16 cellular contexts compared by ENCODE assay signal in the genomic region with DNA sequence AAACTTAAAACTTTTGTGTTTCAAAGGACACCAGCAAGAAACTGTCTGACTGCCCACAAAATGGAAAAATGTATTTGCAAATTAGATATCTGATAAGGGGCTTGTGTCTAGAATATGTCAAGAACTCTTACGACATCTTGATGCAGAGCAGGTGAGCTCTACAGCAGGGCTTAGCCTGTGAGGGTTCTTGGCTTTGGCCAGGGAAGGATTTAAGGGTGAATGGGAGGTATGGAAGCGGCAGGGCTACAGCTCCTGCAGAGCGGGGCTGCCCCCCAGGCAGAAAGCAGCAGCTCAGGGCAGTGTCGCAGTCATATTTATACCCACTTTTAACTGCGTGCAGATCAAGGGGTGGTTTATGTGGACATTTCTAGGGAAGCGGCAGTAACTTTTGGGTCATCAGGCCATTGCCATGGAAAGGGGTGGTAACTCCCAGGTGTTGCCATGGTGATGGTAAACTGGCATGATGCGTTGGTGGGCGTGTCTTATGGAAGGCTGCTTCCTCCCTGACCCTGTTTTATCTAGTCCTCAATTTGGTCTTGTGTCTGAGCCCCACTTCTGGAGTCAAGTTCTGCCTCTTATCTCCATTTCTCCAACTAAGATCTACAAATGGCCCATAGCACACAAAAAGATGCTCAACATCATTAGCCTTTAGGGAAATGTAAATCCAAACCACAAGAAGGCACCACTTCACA. TPM values are rescaled to one million over a fixed set of nuclear protein-coding genes. Genes with fewer than 3 reads are reported as not detected.
DNase-seq lines count a peak whose midpoint lies in the region; ATAC-seq, FAIRE-seq and TF ChIP-seq lines count a peak whose summit lies in the region.
"Had no signal": no experiment of that assay in that cellular context is flagged by ENCODE, and none has a peak within 500 bp of the region (broad histone marks: within the 10 kb centered on the region; RNA-seq: fewer than 3 reads in every experiment).

No MANE protein-coding gene starts in this region.

- ATAC-seq in IMR-90 (ENCODE audit: low read depth), result no peak
- no peak for ATAC-seq in SK-N-SH treated with all-trans-retinoic acid at 6 μM for 48 hours
- ATAC-seq in activated T-cell treated with anti-CD3 and anti-CD28 coated beads, Interleukin-2, amount 50 U/mL, for 72 hours (replicated peaks in 1 of 2), result no peak

- H4K8ac ChIP-seq in IMR-90 (ENCODE audit: low read depth in 2 of 2, low read length in 2 of 2), result no peak overlapping the region

- H3K4me3 ChIP-seq in IMR-90 (ENCODE audit: insufficient read depth, low read depth, low read length), result no peak overlapping the region
- no peak overlapping the region for H3K4me3 ChIP-seq in kidney (ENCODE audit: low read length in 2 of 2)
- H3K4me3 ChIP-seq in sigmoid colon, result no peak overlapping the region
- H3K4me3 ChIP-seq: MG63, SJCRH30 had no signal

- intact Hi-C loops in IMR-90 (cut with micrococcal nuclease), result no loop called here
- intact Hi-C loops in kidney (cut with DNase I), result no loop called here
- intact Hi-C loops in sigmoid colon (cut with DNase I), result no loop called here
- intact Hi-C loops in activated T-helper 1 cell treated with anti-CD3 and anti-CD28 coated beads, Interleukin-12 subunit alpha, Interleukin-12 subunit beta, Interleukin-2, Interleukin-4 antibody, amounts not matched to agents 30 ng/mL and 10 ng/mL and 1 ng/mL, durations not matched to agents 14 hours and 24 hours and 36 hours (cut with micrococcal nuclease), result no loop called here

- FAIRE-seq in kidney (lab: Jason Lieb, UNC), result no peak

- H3K36me3 ChIP-seq in IMR-90 (ENCODE audit: control insufficient read depth, insufficient read depth, low read length), result no peaks in the 10 kb centered on the region
- H3K36me3 ChIP-seq in kidney (ENCODE audit: control insufficient read depth in 1 of 2, insufficient read depth in 2 of 2, low read length in 2 of 2), result peaks cover 2 to 8% of the 10 kb centered on the region in 2 donors
- peaks cover 0 to 27% (median 2%) of the 10 kb centered on the region in 4 donors for H3K36me3 ChIP-seq in sigmoid colon
- H3K36me3 ChIP-seq: BE2C, MG63, SJCRH30 had no signal

- H3K9me1 ChIP-seq in IMR-90 (ENCODE audit: insufficient read depth, low read length), result no peaks in the 10 kb centered on the region

- H2BK15ac ChIP-seq in IMR-90 (ENCODE audit: low read depth, low read length), result no peak overlapping the region

- H4K20me1 ChIP-seq in IMR-90 (ENCODE audit: insufficient read depth, low read length), result no peaks in the 10 kb centered on the region

- H3K4ac ChIP-seq in IMR-90 (ENCODE audit: low read depth, low read length), result no peak overlapping the region

- H3K9me3 Mint-ChIP-seq in activated T-cell treated with anti-CD3 and anti-CD28 coated beads, Interleukin-2, amount 50 U/mL, for 72 hours, result peaks cover 3 to 4% of the 10 kb centered on the region in 2 donors
- no peaks in the 10 kb centered on the region for H3K9me3 Mint-ChIP-seq in activated T-helper 1 cell treated with anti-CD3 and anti-CD28 coated beads, Interleukin-12 subunit alpha, Interleukin-12 subunit beta, Interleukin-2, Interleukin-4 antibody, amounts not matched to agents 30 ng/mL and 10 ng/mL and 1 ng/mL, durations not matched to agents 14 hours and 24 hours and 36 hours

- CTCF ChIA-PET in IMR-90 (lab: Yijun Ruan, JAX), result interaction anchor here (0.6 kb wide), 1 partner anchor 17 kb away, joined by 3 read pairs; no protein-coding TSS in a partner anchor

- H3K4me1 ChIP-seq in IMR-90 (ENCODE audit: control insufficient read depth, insufficient read depth, low read length) (no peaks in the 10 kb centered on the region), kidney (ENCODE audit: control insufficient read depth in 1 of 2, insufficient read depth in 1 of 2, low read depth in 1 of 2, low read length in 2 of 2) (no peaks in the 10 kb centered on the region), sigmoid colon (no peaks in the 10 kb centered on the region)
- H3K4me1 ChIP-seq: BE2C, SJCRH30 had no signal

- no peak overlapping the region for H3K56ac ChIP-seq in IMR-90 (ENCODE audit: extremely low read depth, insufficient read depth, low read length)

- H2BK20ac ChIP-seq in IMR-90 (ENCODE audit: low read depth, low read length), result no peak overlapping the region

- no peak overlapping the region for H3K27ac ChIP-seq in IMR-90 (ENCODE audit: insufficient read depth, low read length)
- H3K27ac ChIP-seq in kidney (ENCODE audit: low read depth in 2 of 2, low read length in 2 of 2), result no peak overlapping the region
- no peak overlapping the region for H3K27ac ChIP-seq in sigmoid colon
- H3K27ac ChIP-seq: SJCRH30 had no signal

- no peaks in the 10 kb centered on the region for H3K79me1 ChIP-seq in IMR-90 (ENCODE audit: low read depth in 1 of 2, low read length in 2 of 2)

- H3K36me3 Mint-ChIP-seq in activated T-cell treated with anti-CD3 and anti-CD28 coated beads, Interleukin-2, amount 50 U/mL, for 72 hours (ENCODE audit: insufficient read depth in 2 of 2), result peaks cover 2 to 3% of the 10 kb centered on the region in 2 donors
- no peaks in the 10 kb centered on the region for H3K36me3 Mint-ChIP-seq in activated T-helper 1 cell treated with anti-CD3 and anti-CD28 coated beads, Interleukin-12 subunit alpha, Interleukin-12 subunit beta, Interleukin-2, Interleukin-4 antibody, amounts not matched to agents 30 ng/mL and 10 ng/mL and 1 ng/mL, durations not matched to agents 14 hours and 24 hours and 36 hours (ENCODE audit: low read depth)

- POLR2A ChIA-PET in IMR-90 (lab: Charles Lee; ENCODE audit: unreplicated experiment), result no interaction called here

- TF ChIP-seq EP300 in sigmoid colon (IDR thresholded peaks at IDR 0.05), result no peak

- no peaks in the 10 kb centered on the region for H3K4me1 Mint-ChIP-seq in activated T-cell treated with anti-CD3 and anti-CD28 coated beads, Interleukin-2, amount 50 U/mL, for 72 hours (ENCODE audit: low read depth)
- no peaks in the 10 kb centered on the region for H3K4me1 Mint-ChIP-seq in activated T-helper 1 cell treated with anti-CD3 and anti-CD28 coated beads, Interleukin-12 subunit alpha, Interleukin-12 subunit beta, Interleukin-2, Interleukin-4 antibody, amounts not matched to agents 30 ng/mL and 10 ng/mL and 1 ng/mL, durations not matched to agents 14 hours and 24 hours and 36 hours (ENCODE audit: low read depth)
- H3K4me1 Mint-ChIP-seq: CD8-positive, alpha-beta memory T cell had no signal

- H3K9me3 ChIP-seq in IMR-90 (ENCODE audit: control insufficient read depth, insufficient read depth, low read length) (no peaks in the 10 kb centered on the region), kidney (ENCODE audit: control insufficient read depth in 1 of 2, low read length in 2 of 2) (peaks cover 0 to 4% of the 10 kb centered on the region in 2 donors), sigmoid colon (no peaks in the 10 kb centered on the region)
- H3K9me3 ChIP-seq: BE2C had no signal

- DNase-seq in IMR-90 (no peak), SW480 (ENCODE audit: low spot score) (peak; percentile 14), kidney (peak; percentile 14), sigmoid colon (peak; percentile 10)
- DNase-seq in activated T-cell treated with anti-CD3 and anti-CD28 coated beads, Interleukin-2, amount 50 U/mL, for 72 hours, result no peak
- no peak for DNase-seq in activated T-helper 1 cell treated with anti-CD3 and anti-CD28 coated beads, Interleukin-12 subunit alpha, Interleukin-12 subunit beta, Interleukin-2, Interleukin-4 antibody, amounts not matched to agents 30 ng/mL and 10 ng/mL and 1 ng/mL, durations not matched to agents 14 hours and 24 hours and 36 hours (ENCODE audit: low spot score)
- DNase-seq: BE2C; CD8-positive, alpha-beta memory T cell; MG63; NCI-H1092 treated with DMSO at 0.1 percent for 48 hours; NCI-H1694; NCI-H2107; NCI-H510A treated with DMSO at 0.1 percent for 48 hours; RPMI8226; SJCRH30 had no signal

- dilution Hi-C loops in IMR-90 (cut with HindIII; ENCODE audit: low sequenced_read_pairs, unreplicated experiment), result no loop called here

- no peaks in the 10 kb centered on the region for H3K27me3 Mint-ChIP-seq in activated T-cell treated with anti-CD3 and anti-CD28 coated beads, Interleukin-2, amount 50 U/mL, for 72 hours (ENCODE audit: low read depth)
- H3K27me3 Mint-ChIP-seq in activated T-helper 1 cell treated with anti-CD3 and anti-CD28 coated beads, Interleukin-12 subunit alpha, Interleukin-12 subunit beta, Interleukin-2, Interleukin-4 antibody, amounts not matched to agents 30 ng/mL and 10 ng/mL and 1 ng/mL, durations not matched to agents 14 hours and 24 hours and 36 hours (ENCODE audit: insufficient read depth), result peaks cover 3% of the 10 kb centered on the region

- no peak overlapping the region for H3K27ac Mint-ChIP-seq in activated T-cell treated with anti-CD3 and anti-CD28 coated beads, Interleukin-2, amount 50 U/mL, for 72 hours
- H3K27ac Mint-ChIP-seq in activated T-helper 1 cell treated with anti-CD3 and anti-CD28 coated beads, Interleukin-12 subunit alpha, Interleukin-12 subunit beta, Interleukin-2, Interleukin-4 antibody, amounts not matched to agents 30 ng/mL and 10 ng/mL and 1 ng/mL, durations not matched to agents 14 hours and 24 hours and 36 hours, result no peak overlapping the region

- no peak overlapping the region for H2AK9ac ChIP-seq in IMR-90 (replicated peaks; ENCODE audit: low read depth, low read length, poor library complexity)

- no peak overlapping the region for H4K5ac ChIP-seq in IMR-90 (ENCODE audit: low read depth, low read length)

- H2AK5ac ChIP-seq in IMR-90 (ENCODE audit: low read depth, low read length), result no peak overlapping the region

- no peak overlapping the region for H3K4me3 Mint-ChIP-seq in activated T-cell treated with anti-CD3 and anti-CD28 coated beads, Interleukin-2, amount 50 U/mL, for 72 hours
- H3K4me3 Mint-ChIP-seq in activated T-helper 1 cell treated with anti-CD3 and anti-CD28 coated beads, Interleukin-12 subunit alpha, Interleukin-12 subunit beta, Interleukin-2, Interleukin-4 antibody, amounts not matched to agents 30 ng/mL and 10 ng/mL and 1 ng/mL, durations not matched to agents 14 hours and 24 hours and 36 hours, result no peak overlapping the region
- H3K4me3 Mint-ChIP-seq: CD8-positive, alpha-beta memory T cell had no signal

- H3K27me3 ChIP-seq in IMR-90 (ENCODE audit: control insufficient read depth, insufficient read depth, low read length) (no peaks in the 10 kb centered on the region), sigmoid colon (no peaks in the 10 kb centered on the region)
- H3K27me3 ChIP-seq: BE2C, MG63, SJCRH30 had no signal

- WGBS in IMR-90 (ENCODE audit: extremely low coverage in 2 of 2, insufficient read length in 1 of 2), 2 experiments, result 90% methylated on average over 2 of the region's 8 CpGs; no CpG with 5 or more reads in 1 of the 2 experiments
- WGBS in sigmoid colon, 2 donors, result 93 to 95% methylated on average over 8 of the region's 8 CpGs

- no peak for TF ChIP-seq CTCF in IMR-90 (conservative IDR thresholded peaks at IDR 0.05; ENCODE audit: low read depth, low read length)
- TF ChIP-seq CTCF in kidney (IDR thresholded peaks at IDR 0.05; ENCODE audit: borderline replicate concordance, extremely low read depth, insufficient read depth), result no peak
- no peak for TF ChIP-seq CTCF in sigmoid colon (IDR thresholded peaks at IDR 0.05)

- no peak overlapping the region for H3K23ac ChIP-seq in IMR-90 (ENCODE audit: low read depth, low read length)

- no peak overlapping the region for H3K4me2 ChIP-seq in IMR-90 (ENCODE audit: low read depth, low read length)

- no peak for TF ChIP-seq RAD21 in IMR-90 (IDR thresholded peaks at IDR 0.05; ENCODE audit: low read length)

- no peak overlapping the region for H4K91ac ChIP-seq in IMR-90 (ENCODE audit: insufficient read depth, low read depth, low read length)

- in situ Hi-C loops in IMR-90 (cut with MboI; ENCODE audit: low sequenced_read_pairs), result loop anchor here (25.0 kb wide), 1 partner anchor 406 kb away; no protein-coding TSS in a partner anchor

- BruUV-seq in IMR-90 (replicated peaks; lab: Mats Ljungman, UMichigan), result TSS peak; percentile 22

- H2BK5ac ChIP-seq in IMR-90 (ENCODE audit: low read depth, low read length, poor library complexity, severe bottlenecking), result no peak overlapping the region

- no peak overlapping the region for H2AFZ ChIP-seq in IMR-90 (replicated peaks; ENCODE audit: low read length, poor library complexity)

- H2BK120ac ChIP-seq in IMR-90 (ENCODE audit: low read depth, low read length), result no peak overlapping the region

- H3K18ac ChIP-seq in IMR-90 (ENCODE audit: low read depth, low read length), result no peak overlapping the region

- H3K14ac ChIP-seq in IMR-90 (replicated peaks; ENCODE audit: low read depth, low read length), result no peak overlapping the region

- TF ChIP-seq POLR2A in IMR-90 (IDR thresholded peaks at IDR 0.05; ENCODE audit: low read depth, low read length) (no peak), sigmoid colon (IDR thresholded peaks at IDR 0.05) (no peak)

- H3K9ac ChIP-seq in IMR-90 (ENCODE audit: low read depth, low read length), result no peak overlapping the region
- H3K9ac ChIP-seq in kidney (ENCODE audit: low read length in 2 of 2), result no peak overlapping the region

RNA-seq across cellular contexts. Expression of a gene that starts 23.2 kb away (rescaled TPM):
- total RNA-seq in IMR-90 (2012; rRNA removed), result 3.0 and 3.6 TPM in 2 replicates
- 3.5 and 4.2 TPM in 2 replicates for polyA plus RNA-seq in IMR-90 (2012; rRNA removed)
- 2.4 and 3.1 TPM in 2 replicates for polyA plus RNA-seq in IMR-90 (2012; cell fraction: cytosol; rRNA removed)
- 12.6 and 13.7 TPM in 2 replicates for polyA plus RNA-seq in IMR-90 (2012; cell fraction: nucleus; rRNA removed; ENCODE audit: low replicate concordance)
- 24.7 TPM for total RNA-seq in kidney
- 9.0 TPM for polyA plus RNA-seq in kidney (ENCODE audit: insufficient read depth, low read depth, low replicate concordance)
- 1 to 10 TPM; 6.2 to 9.1 (median 6.7) TPM for total RNA-seq in sigmoid colon
- 1 to 10 TPM; 2.4 to 9.1 (median 2.5) TPM for polyA plus RNA-seq in sigmoid colon
- 1 to 10 TPM; 6.8 to 6.9 TPM for total RNA-seq in activated T-cell treated with anti-CD3 and anti-CD28 coated beads, Interleukin-2, amount 50 U/mL, for 72 hours
- total RNA-seq in activated T-helper 1 cell treated with anti-CD3 and anti-CD28 coated beads, Interleukin-12 subunit alpha, Interleukin-12 subunit beta, Interleukin-2, Interleukin-4 antibody, amounts not matched to agents 30 ng/mL and 10 ng/mL and 1 ng/mL, durations not matched to agents 14 hours and 24 hours and 36 hours, result 8.4 and 8.6 TPM in 2 replicates

RNA-seq across cellular contexts. Expression of a gene that starts 23.4 kb away (rescaled TPM):
- 47.1 and 51.7 TPM in 2 replicates for total RNA-seq in IMR-90 (2012; rRNA removed)
- 232 and 240 TPM in 2 replicates for polyA plus RNA-seq in IMR-90 (2012; rRNA removed)
- 56.5 and 249 TPM in 2 replicates for polyA plus RNA-seq in IMR-90 (2012; cell fraction: cytosol; rRNA removed)
- 139 and 335 TPM in 2 replicates for polyA plus RNA-seq in IMR-90 (2012; cell fraction: nucleus; rRNA removed; ENCODE audit: low replicate concordance)
- 162 TPM for total RNA-seq in kidney
- 158 TPM for polyA plus RNA-seq in kidney (ENCODE audit: insufficient read depth, low read depth, low replicate concordance)
- total RNA-seq in sigmoid colon, result 10 to 100 TPM; 49.0 to 56.2 (median 50.7) TPM
- polyA plus RNA-seq in sigmoid colon, result 100 to 1,000 TPM in 1 of 3 donors, 10 to 100 TPM in 2; 40.8 to 113 (median 52.2) TPM
- 100 to 1,000 TPM; 160 to 166 TPM for total RNA-seq in activated T-cell treated with anti-CD3 and anti-CD28 coated beads, Interleukin-2, amount 50 U/mL, for 72 hours
- 161 and 177 TPM in 2 replicates for total RNA-seq in activated T-helper 1 cell treated with anti-CD3 and anti-CD28 coated beads, Interleukin-12 subunit alpha, Interleukin-12 subunit beta, Interleukin-2, Interleukin-4 antibody, amounts not matched to agents 30 ng/mL and 10 ng/mL and 1 ng/mL, durations not matched to agents 14 hours and 24 hours and 36 hours

RNA-seq across cellular contexts. Expression of a gene that starts 44.2 kb away (rescaled TPM):
- total RNA-seq in IMR-90 (2012; rRNA removed) (18.9 and 19.7 TPM in 2 replicates), kidney (25.6 TPM), sigmoid colon (10 to 100 TPM; 12.8 to 17.0 (median 15.0) TPM)
- polyA plus RNA-seq in IMR-90 (2012; rRNA removed) (16.9 and 19.4 TPM in 2 replicates), kidney (ENCODE audit: insufficient read depth, low read depth, low replicate concordance) (26.8 TPM), sigmoid colon (10 to 100 TPM in 2 of 3 donors, 1 to 10 TPM in 1; 9.9 to 21.9 (median 12.6) TPM)
- 16.4 and 25.8 TPM in 2 replicates for polyA plus RNA-seq in IMR-90 (2012; cell fraction: cytosol; rRNA removed)
- 21.3 and 37.5 TPM in 2 replicates for polyA plus RNA-seq in IMR-90 (2012; cell fraction: nucleus; rRNA removed; ENCODE audit: low replicate concordance)
- 10 to 100 TPM; 10.2 to 11.4 TPM for total RNA-seq in activated T-cell treated with anti-CD3 and anti-CD28 coated beads, Interleukin-2, amount 50 U/mL, for 72 hours
- 22.4 and 24.0 TPM in 2 replicates for total RNA-seq in activated T-helper 1 cell treated with anti-CD3 and anti-CD28 coated beads, Interleukin-12 subunit alpha, Interleukin-12 subunit beta, Interleukin-2, Interleukin-4 antibody, amounts not matched to agents 30 ng/mL and 10 ng/mL and 1 ng/mL, durations not matched to agents 14 hours and 24 hours and 36 hours

Comparison
In these comparisons a context has a peak if more than half of its experiments do, and no peak if none do; other contexts are left out.
1. DNase-seq: peak in SW480 (single experiment), kidney (single experiment) and sigmoid colon (single experiment); none in IMR-90 (single experiment), activated T-cell treated with anti-CD3 and anti-CD28 coated beads, Interleukin-2, amount 50 U/mL, for 72 hours (0 of 2) and activated T-helper 1 cell treated with anti-CD3 and anti-CD28 coated beads, Interleukin-12 subunit alpha, Interleukin-12 subunit beta, Interleukin-2, Interleukin-4 antibody, amounts not matched to agents 30 ng/mL and 10 ng/mL and 1 ng/mL, durations not matched to agents 14 hours and 24 hours and 36 hours (single experiment).